In the genomic region with DNA sequence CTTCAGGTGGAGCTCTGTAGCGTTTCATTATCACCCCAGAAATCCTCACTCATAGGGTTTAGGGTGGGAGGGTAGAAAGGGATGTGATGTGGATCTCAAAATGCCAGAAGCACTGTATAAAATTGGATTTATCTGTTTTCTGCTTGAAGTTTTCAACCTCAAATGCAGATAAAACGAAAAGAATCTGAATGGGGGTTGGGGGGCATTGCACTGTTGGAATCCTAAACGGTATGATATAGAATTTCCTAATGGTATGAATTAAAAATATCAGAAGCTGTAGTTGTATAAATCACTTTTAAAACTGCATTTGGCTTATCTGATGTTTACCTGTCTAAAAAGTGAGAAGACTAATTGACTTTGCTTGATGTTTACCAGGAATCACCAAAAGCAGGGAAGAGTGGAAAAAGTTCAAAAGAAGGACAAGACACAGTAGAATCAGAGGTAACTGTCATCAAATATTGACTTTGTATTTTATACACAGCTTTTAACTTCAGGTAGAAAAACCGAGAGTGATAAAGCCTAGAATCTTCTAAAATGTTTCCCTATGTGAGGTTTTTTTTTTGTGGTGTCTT, we compare ENCODE assay signal across 8 cellular contexts. TPM values are rescaled to one million over a fixed set of nuclear protein-coding genes. Genes with fewer than 3 reads are reported as not detected.
DNase-seq lines count a peak whose midpoint lies in the region; ATAC-seq and TF ChIP-seq lines count a peak whose summit lies in the region.

No MANE protein-coding gene starts in this region.

- TF ChIP-seq CTCF in GM23338 (conservative IDR thresholded peaks at IDR 0.05; ENCODE audit: low read depth in 2 of 2) (no peak), WTC11 (IDR thresholded peaks at IDR 0.05) (no peak), glutamatergic neuron (IDR thresholded peaks at IDR 0.05; ENCODE audit: partially characterized antibody, unreplicated experiment) (no peak)

- H3K27me3 Mint-ChIP-seq in GM23338 (ENCODE audit: insufficient read depth, low read depth, poor library complexity) (peaks cover 21% of the 10 kb centered on the region), WTC11 (ENCODE audit: low read depth) (peaks cover 56% of the 10 kb centered on the region), glutamatergic neuron (ENCODE audit: unreplicated experiment) (peaks cover 4% of the 10 kb centered on the region)

- H3K4me1 ChIP-seq in GM23338 (ENCODE audit: insufficient read depth) = peaks cover 11% of the 10 kb centered on the region
- peaks cover 5% of the 10 kb centered on the region for H3K4me1 ChIP-seq in skeletal muscle satellite cell (ENCODE audit: control insufficient read depth, insufficient read depth, low read length)

- H3K4me3 ChIP-seq in GM23338 (peak overlapping the region; percentile 80), skeletal muscle satellite cell (ENCODE audit: low read length) (peak overlapping the region; percentile 79)

- H3K36me3 ChIP-seq in GM23338 (ENCODE audit: insufficient read depth) (no peaks in the 10 kb centered on the region), skeletal muscle satellite cell (ENCODE audit: insufficient read depth, low read length) (peaks cover 5% of the 10 kb centered on the region)

- peaks cover 9% of the 10 kb centered on the region for H3K4me1 Mint-ChIP-seq in GM23338
- peaks cover 8% of the 10 kb centered on the region for H3K4me1 Mint-ChIP-seq in WTC11
- no peaks in the 10 kb centered on the region for H3K4me1 Mint-ChIP-seq in glutamatergic neuron (ENCODE audit: low read depth, unreplicated experiment)

- H3K27ac ChIP-seq in GM23338 (ENCODE audit: low read depth) = no peak overlapping the region

- POLR2A ChIA-PET in WTC11 (lab: Charles Lee) = interaction anchor here (0.7 to 1.0 kb wide), 3 partner anchors 8 to 47 kb away, joined by 3 read pairs; no protein-coding TSS in a partner anchor

- peaks cover 34% of the 10 kb centered on the region for H3K27me3 ChIP-seq in GM23338 (ENCODE audit: insufficient read depth)
- H3K27me3 ChIP-seq in skeletal muscle satellite cell (ENCODE audit: control insufficient read depth, insufficient read depth, low read length) = peaks cover 17% of the 10 kb centered on the region

- H3K36me3 Mint-ChIP-seq in GM23338 (ENCODE audit: low read depth) = no peaks in the 10 kb centered on the region; the same call in 2 of the 3 replicates
- H3K36me3 Mint-ChIP-seq in WTC11 = no peaks in the 10 kb centered on the region
- peaks cover 5% of the 10 kb centered on the region for H3K36me3 Mint-ChIP-seq in glutamatergic neuron (ENCODE audit: unreplicated experiment)

- ATAC-seq in GM23338 (no peak), WTC11 (no peak), GM21723 (IDR thresholded peaks at IDR 0.05; ENCODE audit: unreplicated experiment) (no peak)

- H3K9me3 ChIP-seq in skeletal muscle satellite cell (replicated peaks; ENCODE audit: low read length) = no peaks in the 10 kb centered on the region

- no peaks in the 10 kb centered on the region for H3K79me2 ChIP-seq in GM23338 (replicated peaks; ENCODE audit: insufficient read depth)

- H3K4me2 ChIP-seq in GM23338 (peak overlapping the region; percentile 90), skeletal muscle satellite cell (ENCODE audit: low read length) (peak overlapping the region; percentile 92)

- peak overlapping the region; percentile 78 for H3K9ac ChIP-seq in skeletal muscle satellite cell (ENCODE audit: low read depth, low read length)

- H3K9me2 ChIP-seq in GM23338 (ENCODE audit: insufficient read depth) = no peaks in the 10 kb centered on the region

- CTCF ChIA-PET in WTC11 (lab: Charles Lee) = interaction anchor here (1.2 kb wide), 2 partner anchors 8 to 56 kb away, joined by 3 to 9 read pairs; no protein-coding TSS in a partner anchor

- H3K27ac Mint-ChIP-seq in GM23338 (no peak overlapping the region), WTC11 (no peak overlapping the region), glutamatergic neuron (ENCODE audit: unreplicated experiment) (peak overlapping the region; percentile 74)

- H3K4me3 Mint-ChIP-seq in GM23338 = peak overlapping the region; percentile 92
- peak overlapping the region; percentile 84 for H3K4me3 Mint-ChIP-seq in WTC11
- peak overlapping the region; percentile 93 for H3K4me3 Mint-ChIP-seq in glutamatergic neuron (ENCODE audit: unreplicated experiment)

- no peaks in the 10 kb centered on the region; the same call in 2 of the 3 replicates for H3K9me3 Mint-ChIP-seq in GM23338
- H3K9me3 Mint-ChIP-seq in WTC11 = no peaks in the 10 kb centered on the region
- peaks cover 9% of the 10 kb centered on the region for H3K9me3 Mint-ChIP-seq in glutamatergic neuron (ENCODE audit: unreplicated experiment)

- no peaks in the 10 kb centered on the region for H3F3A ChIP-seq in GM23338 (replicated peaks; ENCODE audit: low read depth)

- DNase-seq in GM23338 (ENCODE audit: low spot score) (no peak), WTC11 (ENCODE audit: low spot score) (no peak), glutamatergic neuron (no peak), AG08395 (ENCODE audit: low spot score) (no peak), OCI-M1 (lab: John Stamatoyannopoulos, UW) (no peak), NCI-H446 (lab: John Stamatoyannopoulos, UW) (no peak)

- peak overlapping the region; percentile 81 for H2AFZ ChIP-seq in GM23338

- peaks cover 5% of the 10 kb centered on the region; the same call in 1 of the 2 replicates for H4K20me1 ChIP-seq in GM23338 (replicated peaks; ENCODE audit: insufficient read depth)

TF ChIP-seq in GM23338, 12 proteins besides CTCF, POLR2A, EP300 and RAD21 (continues in another document):
- no peak for TF ChIP-seq ZNF114 (CRISPR knock-in tag; IDR thresholded peaks at IDR 0.05)
- TF ChIP-seq, protein P1, sequence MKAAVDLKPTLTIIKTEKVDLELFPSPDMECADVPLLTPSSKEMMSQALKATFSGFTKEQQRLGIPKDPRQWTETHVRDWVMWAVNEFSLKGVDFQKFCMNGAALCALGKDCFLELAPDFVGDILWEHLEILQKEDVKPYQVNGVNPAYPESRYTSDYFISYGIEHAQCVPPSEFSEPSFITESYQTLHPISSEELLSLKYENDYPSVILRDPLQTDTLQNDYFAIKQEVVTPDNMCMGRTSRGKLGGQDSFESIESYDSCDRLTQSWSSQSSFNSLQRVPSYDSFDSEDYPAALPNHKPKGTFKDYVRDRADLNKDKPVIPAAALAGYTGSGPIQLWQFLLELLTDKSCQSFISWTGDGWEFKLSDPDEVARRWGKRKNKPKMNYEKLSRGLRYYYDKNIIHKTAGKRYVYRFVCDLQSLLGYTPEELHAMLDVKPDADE (IDR thresholded peaks at IDR 0.05) = no peak

TF ChIP-seq in WTC11, 78 proteins besides CTCF, POLR2A, EP300 and RAD21 (continues in another document):
- TF ChIP-seq CREM (CRISPR knock-in tag; IDR thresholded peaks at IDR 0.05) (no peak), ZNF232 (CRISPR knock-in tag; IDR thresholded peaks at IDR 0.05) (no peak), ETV6 (CRISPR knock-in tag; IDR thresholded peaks at IDR 0.05) (no peak), RORB (CRISPR knock-in tag; IDR thresholded peaks at IDR 0.05) (no peak), CREB1 (CRISPR knock-in tag; IDR thresholded peaks at IDR 0.05) (no peak), SP1 (CRISPR knock-in tag; conservative IDR thresholded peaks at IDR 0.05) (no peak), HMGA2 (CRISPR knock-in tag; IDR thresholded peaks at IDR 0.05) (no peak), ZNF423 (CRISPR knock-in tag; IDR thresholded peaks at IDR 0.05) (no peak), ELF4 (CRISPR knock-in tag; IDR thresholded peaks at IDR 0.05; ENCODE audit: low read depth) (no peak), ESRRA (CRISPR knock-in tag; IDR thresholded peaks at IDR 0.05; ENCODE audit: borderline replicate concordance) (no peak), JAZF1 (CRISPR knock-in tag; IDR thresholded peaks at IDR 0.05) (no peak), MYBL2 (CRISPR knock-in tag; IDR thresholded peaks at IDR 0.05) (no peak), ZBTB21 (CRISPR knock-in tag; IDR thresholded peaks at IDR 0.05; ENCODE audit: borderline replicate concordance) (no peak), NFYB (CRISPR knock-in tag; conservative IDR thresholded peaks at IDR 0.05; ENCODE audit: low read depth) (no peak), TEAD4 (CRISPR knock-in tag; IDR thresholded peaks at IDR 0.05) (no peak), MXD4 (CRISPR knock-in tag; IDR thresholded peaks at IDR 0.05; ENCODE audit: borderline replicate concordance) (no peak)
- TF ChIP-seq, protein P2, sequence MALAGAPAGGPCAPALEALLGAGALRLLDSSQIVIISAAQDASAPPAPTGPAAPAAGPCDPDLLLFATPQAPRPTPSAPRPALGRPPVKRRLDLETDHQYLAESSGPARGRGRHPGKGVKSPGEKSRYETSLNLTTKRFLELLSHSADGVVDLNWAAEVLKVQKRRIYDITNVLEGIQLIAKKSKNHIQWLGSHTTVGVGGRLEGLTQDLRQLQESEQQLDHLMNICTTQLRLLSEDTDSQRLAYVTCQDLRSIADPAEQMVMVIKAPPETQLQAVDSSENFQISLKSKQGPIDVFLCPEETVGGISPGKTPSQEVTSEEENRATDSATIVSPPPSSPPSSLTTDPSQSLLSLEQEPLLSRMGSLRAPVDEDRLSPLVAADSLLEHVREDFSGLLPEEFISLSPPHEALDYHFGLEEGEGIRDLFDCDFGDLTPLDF (CRISPR knock-in tag; IDR thresholded peaks at IDR 0.05) = no peak
- TF ChIP-seq, protein P3, sequence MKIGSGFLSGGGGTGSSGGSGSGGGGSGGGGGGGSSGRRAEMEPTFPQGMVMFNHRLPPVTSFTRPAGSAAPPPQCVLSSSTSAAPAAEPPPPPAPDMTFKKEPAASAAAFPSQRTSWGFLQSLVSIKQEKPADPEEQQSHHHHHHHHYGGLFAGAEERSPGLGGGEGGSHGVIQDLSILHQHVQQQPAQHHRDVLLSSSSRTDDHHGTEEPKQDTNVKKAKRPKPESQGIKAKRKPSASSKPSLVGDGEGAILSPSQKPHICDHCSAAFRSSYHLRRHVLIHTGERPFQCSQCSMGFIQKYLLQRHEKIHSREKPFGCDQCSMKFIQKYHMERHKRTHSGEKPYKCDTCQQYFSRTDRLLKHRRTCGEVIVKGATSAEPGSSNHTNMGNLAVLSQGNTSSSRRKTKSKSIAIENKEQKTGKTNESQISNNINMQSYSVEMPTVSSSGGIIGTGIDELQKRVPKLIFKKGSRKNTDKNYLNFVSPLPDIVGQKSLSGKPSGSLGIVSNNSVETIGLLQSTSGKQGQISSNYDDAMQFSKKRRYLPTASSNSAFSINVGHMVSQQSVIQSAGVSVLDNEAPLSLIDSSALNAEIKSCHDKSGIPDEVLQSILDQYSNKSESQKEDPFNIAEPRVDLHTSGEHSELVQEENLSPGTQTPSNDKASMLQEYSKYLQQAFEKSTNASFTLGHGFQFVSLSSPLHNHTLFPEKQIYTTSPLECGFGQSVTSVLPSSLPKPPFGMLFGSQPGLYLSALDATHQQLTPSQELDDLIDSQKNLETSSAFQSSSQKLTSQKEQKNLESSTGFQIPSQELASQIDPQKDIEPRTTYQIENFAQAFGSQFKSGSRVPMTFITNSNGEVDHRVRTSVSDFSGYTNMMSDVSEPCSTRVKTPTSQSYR (CRISPR knock-in tag; IDR thresholded peaks at IDR 0.05) = no peak

RNA-seq across cellular contexts. Expression of a gene that starts 1.1 kb away (rescaled TPM):
- 75.4 and 76.4 TPM in 2 replicates for total RNA-seq in GM23338 (2014; rRNA removed; shearing (Covaris generic))
- polyA plus RNA-seq in GM23338 (2016; fragmentation: Nextera tagmentation; extraction: Ambion mirVana) = 75.3 and 79.7 TPM in 2 replicates
- total RNA-seq in WTC11 (2021) (89.9 to 105 TPM (median 99.9 TPM) in 3 replicates), glutamatergic neuron (ENCODE audit: unreplicated experiment) (116 TPM)
- 77.8 and 85.4 TPM in 2 replicates for total RNA-seq in skeletal muscle satellite cell (2012; rRNA removed)
